8 cellular contexts compared by ENCODE assay signal in the genomic region with DNA sequence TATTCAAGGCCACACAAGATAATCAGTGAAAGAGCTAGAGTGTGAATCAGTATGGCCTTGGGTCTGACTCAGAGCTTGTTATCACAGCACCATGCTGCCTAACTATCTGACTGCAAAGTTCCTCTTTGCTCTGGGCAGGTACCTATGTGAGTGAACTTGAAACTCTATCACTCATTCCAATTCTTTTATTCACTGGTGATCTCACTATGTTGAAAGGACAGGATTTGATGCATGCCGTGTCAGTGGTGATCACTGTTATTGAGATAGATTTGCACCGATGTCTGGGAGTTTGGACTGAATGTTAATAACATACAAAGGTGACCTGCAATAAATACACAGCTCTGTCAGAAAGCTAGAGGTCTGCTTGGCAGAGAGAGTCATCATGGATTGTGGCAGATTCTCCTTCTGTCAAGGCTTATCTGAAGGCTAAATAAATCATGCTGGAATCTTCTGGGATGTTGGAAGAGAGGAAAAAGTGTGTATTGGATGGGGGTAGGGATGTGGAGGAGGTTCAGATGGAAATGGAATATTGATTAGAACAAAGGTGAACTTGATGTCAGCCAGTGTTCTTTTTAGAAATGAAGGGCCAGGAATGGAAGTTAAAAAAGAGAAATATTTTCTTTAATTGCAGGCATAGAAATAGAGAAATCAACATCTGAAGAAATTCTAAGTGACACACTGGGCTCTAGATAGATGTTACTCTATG.
DNase-seq lines count a peak whose midpoint lies in the region; ATAC-seq and TF ChIP-seq lines count a peak whose summit lies in the region.

No MANE protein-coding gene starts in this region.

- ATAC-seq in GM18511 (IDR thresholded peaks at IDR 0.05; ENCODE audit: unreplicated experiment) (peak; percentile 58), GM21526 (IDR thresholded peaks at IDR 0.05; ENCODE audit: low FRiP score, unreplicated experiment) (peak; percentile 56), HG03460 (IDR thresholded peaks at IDR 0.05; ENCODE audit: unreplicated experiment) (peak; percentile 35)

- DNase-seq in glomerular visceral epithelial cell (ENCODE audit: extremely low spot score) (peak; percentile 41), SK-N-DZ (ENCODE audit: low spot score) (no peak), NCI-H2227 (lab: John Stamatoyannopoulos, UW; ENCODE audit: unreplicated experiment) (no peak), MM.1S (no peak), dorsolateral prefrontal cortex (no peak)

- H2AFZ ChIP-seq in MM.1S (ENCODE audit: low read length), result no peak overlapping the region

- no peak overlapping the region for H3K9ac ChIP-seq in MM.1S (ENCODE audit: low read length)

- H3K36me3 ChIP-seq in MM.1S (replicated peaks; ENCODE audit: insufficient read depth, low read length), result no peaks in the 10 kb centered on the region

- H3K9me3 ChIP-seq in MM.1S (replicated peaks; ENCODE audit: insufficient read depth, low read length), result no peaks in the 10 kb centered on the region

- no peak for TF ChIP-seq CTCF in MM.1S (IDR thresholded peaks at IDR 0.05; ENCODE audit: low read length)
- no peak for TF ChIP-seq CTCF in dorsolateral prefrontal cortex (IDR thresholded peaks at IDR 0.05 in 54 of 56, conservative IDR thresholded peaks at IDR 0.05 in 2 of 56; ENCODE audit: low read depth in 1 of 56, partially characterized antibody in 56 of 56)

- no peaks in the 10 kb centered on the region for H3K9me2 ChIP-seq in MM.1S (replicated peaks; ENCODE audit: insufficient read depth, low read length)

- H3K4me3 ChIP-seq in MM.1S (ENCODE audit: low read length) (no peak overlapping the region), dorsolateral prefrontal cortex (no peak overlapping the region)

- H3K4me2 ChIP-seq in MM.1S (ENCODE audit: low read depth, low read length), result no peak overlapping the region

- peaks cover 75% of the 10 kb centered on the region for H3K4me1 ChIP-seq in MM.1S (ENCODE audit: low read length)

- H3K27me3 ChIP-seq in MM.1S (replicated peaks; ENCODE audit: insufficient read depth, low read length) (no peaks in the 10 kb centered on the region), dorsolateral prefrontal cortex (no peaks in the 10 kb centered on the region)

- no peaks in the 10 kb centered on the region for H3K79me2 ChIP-seq in MM.1S (ENCODE audit: low read length)

- H3K27ac ChIP-seq in MM.1S (ENCODE audit: low read length), result no peak overlapping the region
- H3K27ac ChIP-seq in dorsolateral prefrontal cortex, result no peak overlapping the region

- intact Hi-C loops in dorsolateral prefrontal cortex (cut with DNase I), result loop anchor here in 1 of 2 donors (10.0 kb wide), 1 partner anchor 45 kb away; no protein-coding TSS in a partner anchor

- peaks cover 27% of the 10 kb centered on the region for H3F3A ChIP-seq in MM.1S (ENCODE audit: insufficient read depth, low read length)

- no peaks in the 10 kb centered on the region for H4K20me1 ChIP-seq in MM.1S (ENCODE audit: insufficient read depth, low read length)
